ENCODE assay signal across 1 cellular context in the genomic region with DNA sequence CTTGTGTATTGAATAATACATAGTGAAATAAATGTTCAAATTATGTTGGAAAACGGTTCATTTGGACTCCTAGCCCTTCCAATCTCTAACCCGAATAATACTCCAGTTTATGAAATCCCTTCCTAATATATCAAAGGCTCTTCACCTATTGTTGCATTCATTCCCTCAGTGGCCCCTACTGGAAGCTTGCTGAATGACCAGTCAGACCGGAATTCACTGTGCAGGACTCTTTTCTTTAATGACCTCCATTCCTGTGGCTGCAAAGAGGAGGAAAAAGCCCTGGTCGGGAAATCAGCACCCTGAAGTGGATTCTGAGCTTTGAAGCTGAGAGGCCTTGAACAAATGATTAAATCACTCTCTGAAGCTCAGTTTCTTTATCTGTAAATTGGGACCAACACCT.
TF ChIP-seq lines count a peak whose summit lies in the region.

No MANE protein-coding gene starts in this region.

TF ChIP-seq in WTC11, 78 proteins besides CTCF, POLR2A, EP300 and RAD21 (continued from another document):
- TF ChIP-seq, protein P1, sequence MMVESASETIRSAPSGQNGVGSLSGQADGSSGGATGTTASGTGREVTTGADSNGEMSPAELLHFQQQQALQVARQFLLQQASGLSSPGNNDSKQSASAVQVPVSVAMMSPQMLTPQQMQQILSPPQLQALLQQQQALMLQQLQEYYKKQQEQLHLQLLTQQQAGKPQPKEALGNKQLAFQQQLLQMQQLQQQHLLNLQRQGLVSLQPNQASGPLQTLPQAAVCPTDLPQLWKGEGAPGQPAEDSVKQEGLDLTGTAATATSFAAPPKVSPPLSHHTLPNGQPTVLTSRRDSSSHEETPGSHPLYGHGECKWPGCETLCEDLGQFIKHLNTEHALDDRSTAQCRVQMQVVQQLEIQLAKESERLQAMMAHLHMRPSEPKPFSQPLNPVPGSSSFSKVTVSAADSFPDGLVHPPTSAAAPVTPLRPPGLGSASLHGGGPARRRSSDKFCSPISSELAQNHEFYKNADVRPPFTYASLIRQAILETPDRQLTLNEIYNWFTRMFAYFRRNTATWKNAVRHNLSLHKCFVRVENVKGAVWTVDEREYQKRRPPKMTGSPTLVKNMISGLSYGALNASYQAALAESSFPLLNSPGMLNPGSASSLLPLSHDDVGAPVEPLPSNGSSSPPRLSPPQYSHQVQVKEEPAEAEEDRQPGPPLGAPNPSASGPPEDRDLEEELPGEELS (CRISPR knock-in tag; IDR thresholded peaks at IDR 0.05): no peak
